ENCODE assay signal across 1 cellular context in genomic region chr14:63383776-63384367, GRCh38.
TF ChIP-seq lines count a peak whose summit lies in the region.

No MANE protein-coding gene starts in this region.

TF ChIP-seq in IMR-90, 13 proteins besides CTCF, POLR2A, EP300 and RAD21 (continued from another document):
- TF ChIP-seq CEBPB (IDR thresholded peaks at IDR 0.05; ENCODE audit: low read depth, low read length): no peak
